Comparison of ENCODE assay signal across 8 cellular contexts in the genomic region with DNA sequence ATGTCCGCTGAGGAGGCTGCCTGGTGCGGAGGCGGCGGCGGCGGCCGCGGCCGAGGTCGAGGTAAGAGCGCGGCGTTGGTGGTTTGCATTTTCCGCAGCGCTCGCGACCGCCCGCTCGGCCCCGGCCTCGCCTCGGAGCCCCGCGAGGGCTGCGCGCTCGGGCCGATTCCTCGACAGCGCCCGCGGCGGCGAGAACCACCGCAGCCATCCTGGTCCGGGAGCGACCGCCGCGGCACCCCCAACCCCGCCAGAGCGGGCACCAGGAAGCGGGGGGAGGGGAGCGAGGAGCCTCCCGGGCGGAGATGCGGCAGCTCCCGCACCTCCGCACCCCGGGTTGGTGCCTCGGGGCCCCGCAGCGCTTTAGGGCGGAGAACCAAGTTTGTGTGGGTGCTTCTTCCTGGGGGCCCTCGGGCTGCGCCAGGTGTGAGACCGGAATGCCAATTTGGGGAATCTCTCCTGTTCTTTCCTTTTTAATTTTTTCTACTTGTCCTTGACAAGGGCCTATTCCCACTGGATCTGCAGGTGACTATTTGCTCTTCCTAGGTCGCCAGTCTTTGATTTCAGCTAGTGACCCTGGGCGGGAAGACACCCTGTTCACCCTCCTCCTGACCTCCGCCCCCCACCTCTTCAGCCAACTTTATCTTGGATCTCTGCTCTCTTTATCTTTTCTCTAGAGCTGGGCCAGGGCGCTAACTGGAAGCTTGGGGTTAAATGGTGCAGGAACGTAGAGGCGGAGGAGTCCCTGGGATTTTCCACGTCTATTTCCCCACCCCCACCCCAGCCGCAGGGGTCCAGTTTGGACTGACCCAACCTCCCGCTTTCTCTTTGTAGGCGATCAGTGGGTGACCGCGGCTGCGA. TPM values are rescaled to one million over a fixed set of nuclear protein-coding genes. Genes with fewer than 3 reads are reported as not detected.
DNase-seq lines count a peak whose midpoint lies in the region; ATAC-seq and TF ChIP-seq lines count a peak whose summit lies in the region.

A gene with protein sequence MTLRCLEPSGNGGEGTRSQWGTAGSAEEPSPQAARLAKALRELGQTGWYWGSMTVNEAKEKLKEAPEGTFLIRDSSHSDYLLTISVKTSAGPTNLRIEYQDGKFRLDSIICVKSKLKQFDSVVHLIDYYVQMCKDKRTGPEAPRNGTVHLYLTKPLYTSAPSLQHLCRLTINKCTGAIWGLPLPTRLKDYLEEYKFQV (plus strand): TSS at position 822 of the 858 bp plus-strand sequence. CDS start 223 bp downstream, outside the sequence.

- H3K27me3 Mint-ChIP-seq in endodermal cell (ENCODE audit: insufficient read depth) = peaks cover 6% of the 10 kb centered on the region

- peak within 1 kb of the TSS; percentile 98 for H3K27ac Mint-ChIP-seq in endodermal cell

- peak within 1 kb of the TSS; percentile 92 for H3K4me3 Mint-ChIP-seq in endodermal cell

- peaks cover 24% of the 10 kb centered on the region for H3K4me1 Mint-ChIP-seq in endodermal cell

- DNase-seq in activated CD4-positive, alpha-beta T cell treated with anti-CD3 and anti-CD28 coated beads for 48 hours = peak; percentile 19
- DNase-seq in endodermal cell (peak; percentile 90), mucosa of descending colon (peak; percentile 56 to 78 (median 69)), NCI-H2196 treated with DMSO at 0.1 percent for 48 hours (lab: John Stamatoyannopoulos, UW; ENCODE audit: unreplicated experiment) (no peak), Ammon's horn (ENCODE audit: low spot score) (no peak)

- peaks cover 43% of the 10 kb centered on the region for H3K36me3 ChIP-seq in KOPT-K1 (ENCODE audit: insufficient read depth, low read length)
- peaks cover 22% of the 10 kb centered on the region for H3K36me3 ChIP-seq in endodermal cell (ENCODE audit: control insufficient read depth, insufficient read depth, low read length)
- no peaks in the 10 kb centered on the region for H3K36me3 ChIP-seq in mucosa of descending colon (ENCODE audit: low read depth)

- H3K36me3 Mint-ChIP-seq in endodermal cell (ENCODE audit: low read depth) = peaks cover 26% of the 10 kb centered on the region

- 0% methylated on average over 24 to 68 of the region's 71 CpGs for WGBS in endodermal cell (ENCODE audit: insufficient coverage in 1 of 2, insufficient read length in 1 of 2), 2 experiments

- no peaks in the 10 kb centered on the region for H3K9me3 Mint-ChIP-seq in endodermal cell

- H3K9me3 ChIP-seq in KOPT-K1 (ENCODE audit: insufficient read depth, low read length, poor library complexity, severe bottlenecking) = no peaks in the 10 kb centered on the region
- no peaks in the 10 kb centered on the region for H3K9me3 ChIP-seq in endodermal cell (ENCODE audit: control insufficient read depth, low read length)
- H3K9me3 ChIP-seq in mucosa of descending colon = no peaks in the 10 kb centered on the region

- TF ChIP-seq CTCF in endodermal cell (conservative IDR thresholded peaks at IDR 0.05) (no peak), mucosa of descending colon (IDR thresholded peaks at IDR 0.05) (no peak)

- H3K9ac ChIP-seq in endodermal cell (ENCODE audit: extremely low read depth, low read length, poor library complexity, severe bottlenecking) = peak within 1 kb of the TSS; percentile 87

- H3K4me1 ChIP-seq in endodermal cell (ENCODE audit: control insufficient read depth, insufficient read depth, low read length) (peaks cover 4% of the 10 kb centered on the region), mucosa of descending colon (ENCODE audit: low read depth) (peaks cover 6% of the 10 kb centered on the region)

- no peaks in the 10 kb centered on the region for H3K27me3 ChIP-seq in endodermal cell (ENCODE audit: control insufficient read depth, insufficient read depth, low read length, poor library complexity, severe bottlenecking)

- peak; percentile 15 for ATAC-seq in GM18502 (IDR thresholded peaks at IDR 0.05; ENCODE audit: poor library complexity, unreplicated experiment)
- ATAC-seq in mucosa of descending colon = peak; percentile 1

- H3K27ac ChIP-seq in KOPT-K1 (ENCODE audit: low read depth, low read length, poor library complexity, severe bottlenecking) (peak within 1 kb of the TSS; percentile 94), endodermal cell (ENCODE audit: low read depth, low read length) (no peak within 1 kb of the TSS), temporal lobe (ENCODE audit: low read depth, low read length) (no peak within 1 kb of the TSS)

- intact Hi-C loops in mucosa of descending colon (cut with DNase I, micrococcal nuclease) = loop anchor here (5.0 kb wide), 3 partner anchors 105 to 530 kb away; partner anchors contain the start of gene CRADD (in 1 of the 2)

- H3K4me3 ChIP-seq in endodermal cell (ENCODE audit: low read length) (peak within 1 kb of the TSS; percentile 95), mucosa of descending colon (peak within 1 kb of the TSS; percentile 56)

RNA-seq across cellular contexts. Expression of the gene that starts here (rescaled TPM):
- total RNA-seq in endodermal cell = 10 to 100 TPM; 46.9 to 60.2 TPM
- polyA plus RNA-seq in endodermal cell (2013, experiment 1 of 2) = 20.2 TPM
- 21.4 TPM for polyA plus RNA-seq in endodermal cell (2013, experiment 2 of 2)
- total RNA-seq in mucosa of descending colon = 10 to 100 TPM; 23.3 to 40.7 (median 27.6) TPM
- 50.2 TPM for total RNA-seq in temporal lobe

Comparison
In these comparisons a context has a peak if more than half of its experiments do, and no peak if none do; other contexts are left out.
1. DNase-seq: peak in activated CD4-positive, alpha-beta T cell treated with anti-CD3 and anti-CD28 coated beads for 48 hours (single experiment), endodermal cell (single experiment) and mucosa of descending colon (3 of 3); none in NCI-H2196 treated with DMSO at 0.1 percent for 48 hours (single experiment) and Ammon's horn (single experiment).